ENCODE assay signal across 20 cellular contexts in genomic region chr12:10791769-10792168, GRCh38. TPM values are rescaled to one million over a fixed set of nuclear protein-coding genes. Genes with fewer than 3 reads are reported as not detected.
"Had no signal": no experiment of that assay in that cellular context is flagged by ENCODE, and none has a peak within 500 bp of the region (broad histone marks: within the 10 kb centered on the region; RNA-seq: fewer than 3 reads in every experiment).

No MANE protein-coding gene starts in this region.

RNA-seq across cellular contexts. Expression of gene TAS2R7, which starts 10.7 kb away (rescaled TPM):
- total RNA-seq: activated naive CD4-positive, alpha-beta T cell treated with anti-CD3 and anti-CD28 coated beads for 36 hours; activated naive CD4-positive, alpha-beta T cell treated with anti-CD3 and anti-CD28 coated beads, Interleukin-2, amount 50 U/mL, for 72 hours; activated naive CD8-positive, alpha-beta T cell treated with anti-CD3 and anti-CD28 coated beads for 36 hours; activated naive CD8-positive, alpha-beta T cell treated with anti-CD3 and anti-CD28 coated beads, Interleukin-2, amount 10 ng/mL, durations not matched to agents 7 days and 5 days; activated T-cell treated with anti-CD3 and anti-CD28 coated beads, Interleukin-2, amount 50 U/mL, for 4 hours; activated T-cell treated with anti-CD3 and anti-CD28 coated beads, Interleukin-2, amount 50 U/mL, for 72 hours; activated T-helper 1 cell treated with anti-CD3 and anti-CD28 coated beads, Interleukin-12 subunit alpha, Interleukin-12 subunit beta, Interleukin-2, Interleukin-4 antibody, amounts not matched to agents 30 ng/mL and 10 ng/mL and 1 ng/mL, durations not matched to agents 14 hours and 24 hours and 36 hours; activated T-helper 17 cell treated with anti-CD3 and anti-CD28 coated beads, Interleukin-2, amount 50 U/mL, for 72 hours; activated T-helper 2 cell treated with anti-CD3 and anti-CD28 coated beads, Interferon-gamma antibody, Interleukin-2, Interleukin-4, amounts not matched to agents 10 μg/mL and 5 μg/mL and 100 μg/mL, durations not matched to agents 14 hours and 24 hours and 36 hours; adrenal gland; aorta; ascending aorta; astrocyte; body of pancreas; breast epithelium; bronchial epithelial cell; cardiac muscle cell; cardiac septum; chondrocyte had no signal
- polyA plus RNA-seq: adipose tissue, adrenal gland, aorta, cardiac muscle cell had no signal

RNA-seq across cellular contexts. Expression of gene TAS2R8, which starts 15.3 kb away (rescaled TPM):
- total RNA-seq: activated naive CD4-positive, alpha-beta T cell treated with anti-CD3 and anti-CD28 coated beads for 36 hours; activated naive CD4-positive, alpha-beta T cell treated with anti-CD3 and anti-CD28 coated beads, Interleukin-2, amount 50 U/mL, for 72 hours; activated naive CD8-positive, alpha-beta T cell treated with anti-CD3 and anti-CD28 coated beads for 36 hours; activated naive CD8-positive, alpha-beta T cell treated with anti-CD3 and anti-CD28 coated beads, Interleukin-2, amount 10 ng/mL, durations not matched to agents 7 days and 5 days; activated T-cell treated with anti-CD3 and anti-CD28 coated beads, Interleukin-2, amount 50 U/mL, for 4 hours; activated T-cell treated with anti-CD3 and anti-CD28 coated beads, Interleukin-2, amount 50 U/mL, for 72 hours; activated T-helper 1 cell treated with anti-CD3 and anti-CD28 coated beads, Interleukin-12 subunit alpha, Interleukin-12 subunit beta, Interleukin-2, Interleukin-4 antibody, amounts not matched to agents 30 ng/mL and 10 ng/mL and 1 ng/mL, durations not matched to agents 14 hours and 24 hours and 36 hours; activated T-helper 17 cell treated with anti-CD3 and anti-CD28 coated beads, Interleukin-2, amount 50 U/mL, for 72 hours; activated T-helper 2 cell treated with anti-CD3 and anti-CD28 coated beads, Interferon-gamma antibody, Interleukin-2, Interleukin-4, amounts not matched to agents 10 μg/mL and 5 μg/mL and 100 μg/mL, durations not matched to agents 14 hours and 24 hours and 36 hours; aorta; ascending aorta; astrocyte; body of pancreas; bronchial epithelial cell; cardiac septum; chondrocyte had no signal
- polyA plus RNA-seq: adipose tissue, aorta, cardiac muscle cell had no signal

RNA-seq across cellular contexts. Expression of gene TAS2R9, which starts 18.2 kb away (rescaled TPM):
- total RNA-seq: activated naive CD4-positive, alpha-beta T cell treated with anti-CD3 and anti-CD28 coated beads for 36 hours; activated naive CD4-positive, alpha-beta T cell treated with anti-CD3 and anti-CD28 coated beads, Interleukin-2, amount 50 U/mL, for 72 hours; activated naive CD8-positive, alpha-beta T cell treated with anti-CD3 and anti-CD28 coated beads for 36 hours; activated T-cell treated with anti-CD3 and anti-CD28 coated beads, Interleukin-2, amount 50 U/mL, for 4 hours; activated T-cell treated with anti-CD3 and anti-CD28 coated beads, Interleukin-2, amount 50 U/mL, for 72 hours; activated T-helper 1 cell treated with anti-CD3 and anti-CD28 coated beads, Interleukin-12 subunit alpha, Interleukin-12 subunit beta, Interleukin-2, Interleukin-4 antibody, amounts not matched to agents 30 ng/mL and 10 ng/mL and 1 ng/mL, durations not matched to agents 14 hours and 24 hours and 36 hours; activated T-helper 17 cell treated with anti-CD3 and anti-CD28 coated beads, Interleukin-2, amount 50 U/mL, for 72 hours; activated T-helper 2 cell treated with anti-CD3 and anti-CD28 coated beads, Interferon-gamma antibody, Interleukin-2, Interleukin-4, amounts not matched to agents 10 μg/mL and 5 μg/mL and 100 μg/mL, durations not matched to agents 14 hours and 24 hours and 36 hours; adrenal gland; aorta; ascending aorta; astrocyte; body of pancreas; breast epithelium; bronchial epithelial cell; cardiac septum; chondrocyte had no signal
- polyA plus RNA-seq: aorta, cardiac muscle cell had no signal

RNA-seq across cellular contexts. Expression of gene TAS2R10, which starts 34.4 kb away (rescaled TPM):
- total RNA-seq: activated naive CD4-positive, alpha-beta T cell treated with anti-CD3 and anti-CD28 coated beads for 36 hours; activated naive CD4-positive, alpha-beta T cell treated with anti-CD3 and anti-CD28 coated beads, Interleukin-2, amount 50 U/mL, for 72 hours; activated naive CD8-positive, alpha-beta T cell treated with anti-CD3 and anti-CD28 coated beads for 36 hours; activated T-helper 1 cell treated with anti-CD3 and anti-CD28 coated beads, Interleukin-12 subunit alpha, Interleukin-12 subunit beta, Interleukin-2, Interleukin-4 antibody, amounts not matched to agents 30 ng/mL and 10 ng/mL and 1 ng/mL, durations not matched to agents 14 hours and 24 hours and 36 hours; activated T-helper 2 cell treated with anti-CD3 and anti-CD28 coated beads, Interferon-gamma antibody, Interleukin-2, Interleukin-4, amounts not matched to agents 10 μg/mL and 5 μg/mL and 100 μg/mL, durations not matched to agents 14 hours and 24 hours and 36 hours; ascending aorta had no signal
- polyA plus RNA-seq: aorta had no signal

RNA-seq across cellular contexts. Expression of gene PRR4, which starts 57.5 kb away (rescaled TPM):
- total RNA-seq: activated naive CD4-positive, alpha-beta T cell treated with anti-CD3 and anti-CD28 coated beads for 36 hours; ascending aorta had no signal
